12 cellular contexts compared by ENCODE assay signal in genomic region chr19:49912965-49913685, GRCh38. TPM values are rescaled to one million over a fixed set of nuclear protein-coding genes. Genes with fewer than 3 reads are reported as not detected.
DNase-seq lines count a peak whose midpoint lies in the region; ATAC-seq, FAIRE-seq and TF ChIP-seq lines count a peak whose summit lies in the region.
"Had no signal": no experiment of that assay in that cellular context is flagged by ENCODE, and none has a peak within 500 bp of the region (broad histone marks: within the 10 kb centered on the region; RNA-seq: fewer than 3 reads in every experiment).

No MANE protein-coding gene starts in this region.

- H2BK120ac ChIP-seq in H1 (replicated peaks; ENCODE audit: low read depth, low read length), result no peak overlapping the region

- H3K4me1 Mint-ChIP-seq in T-helper 1 cell treated with Interleukin-12 subunit alpha and Interleukin-12 subunit beta and Interleukin-4 antibody, amounts not matched to agents 30 μg/mL and 1 μg/mL, for 36 hours (ENCODE audit: low read depth), result peaks cover 36% of the 10 kb centered on the region

- no peaks in the 10 kb centered on the region for H3F3A ChIP-seq in Loucy (ENCODE audit: low read depth)

- peaks cover 49% of the 10 kb centered on the region for H3K36me3 Mint-ChIP-seq in T-helper 1 cell treated with Interleukin-12 subunit alpha and Interleukin-12 subunit beta and Interleukin-4 antibody, amounts not matched to agents 30 μg/mL and 1 μg/mL, for 36 hours (ENCODE audit: low read depth)

- H3K79me1 ChIP-seq in H1 (ENCODE audit: low read depth, low read length), result peaks cover 13% of the 10 kb centered on the region

- no peak overlapping the region for H2BK20ac ChIP-seq in H1 (ENCODE audit: low read length)

- H2AFZ ChIP-seq in Loucy (ENCODE audit: low read length) (no peak overlapping the region), H1 (ENCODE audit: low read length) (no peak overlapping the region)

- peaks cover 6% of the 10 kb centered on the region for H3K4me1 ChIP-seq in Loucy (ENCODE audit: insufficient read depth, low read length, poor library complexity, severe bottlenecking)
- H3K4me1 ChIP-seq in H1 (replicated peaks in 1 of 4; ENCODE audit: control insufficient read depth in 3 of 4, insufficient read depth in 4 of 4, low read length in 3 of 4), result peaks cover 0 to under 1% (median 0%) of the 10 kb centered on the region in 4 experiments; a peak in 1 of 7 replicates
- H3K4me1 ChIP-seq: HAP-1 had no signal

- 87% methylated on average over 21 of the region's 21 CpGs; no CpG with 5 or more reads in 1 of the 2 experiments for WGBS in H1 (ENCODE audit: extremely low coverage in 1 of 2, insufficient coverage in 1 of 2, insufficient read length in 1 of 2, insufficient replicate concordance in 2 of 2, low coverage in 1 of 2, low lambda C conversion rate in 2 of 2, missing lambda C conversion rate in 1 of 2), 2 experiments

- H4K91ac ChIP-seq in H1 (replicated peaks; ENCODE audit: insufficient read length, low read length), result no peak overlapping the region

- H3K56ac ChIP-seq in H1 (replicated peaks; ENCODE audit: insufficient read length, low read depth, low read length), result no peak overlapping the region

- TF ChIP-seq CTCF in Loucy (conservative IDR thresholded peaks at IDR 0.05; ENCODE audit: low read length) (peak; percentile 19; the same call in 1 of the 2 replicates), H1 (IDR thresholded peaks at IDR 0.05; ENCODE audit: control extremely low read depth in 1 of 3, insufficient read depth in 1 of 3, low read depth in 1 of 3, low read length in 3 of 3) (peak; percentile 42 to 71 (median 62)), retinal pigment epithelial cell (conservative IDR thresholded peaks at IDR 0.05; ENCODE audit: low read depth, low read length) (peak; percentile 8)

- FAIRE-seq in H1 (lab: Jason Lieb, UNC), result no peak
- FAIRE-seq: islet of Langerhans had no signal

- H3K79me2 ChIP-seq in Loucy (ENCODE audit: insufficient read depth, low read length) (peaks cover 89% of the 10 kb centered on the region), H1 (ENCODE audit: control insufficient read depth in 1 of 2, insufficient read depth in 2 of 2, low read length in 2 of 2) (peaks cover 0 to 63% of the 10 kb centered on the region in 2 experiments; a peak in 2 of 4 replicates)

- H3K4me2 ChIP-seq in Loucy (ENCODE audit: low read depth, low read length, poor library complexity, severe bottlenecking), result no peak overlapping the region
- no peak overlapping the region for H3K4me2 ChIP-seq in H1 (ENCODE audit: insufficient read depth in 1 of 2, low read depth in 2 of 2, low read length in 2 of 2)

- no peak overlapping the region for H2AK5ac ChIP-seq in H1 (ENCODE audit: low read depth, low read length)

- peaks cover 86% of the 10 kb centered on the region; the same call in 1 of the 2 replicates for H3K36me3 ChIP-seq in Loucy (ENCODE audit: insufficient read depth, low read length)
- peaks cover 24 to 48% (median 40%) of the 10 kb centered on the region in 4 experiments; a peak in 7 of 8 replicates for H3K36me3 ChIP-seq in H1 (ENCODE audit: control insufficient read depth in 2 of 4, insufficient read depth in 4 of 4, low read length in 3 of 4)

- DNase-seq in T-helper 1 cell (no peak), H1 (ENCODE audit: low read depth in 1 of 2, low spot score in 2 of 2) (peak in 1 of 2 experiments; percentile 63), retinal pigment epithelial cell (ENCODE audit: low read depth) (no peak)
- DNase-seq: NCI-H2081 treated with DMSO at 0.1 percent for 48 hours had no signal

- H3K9ac ChIP-seq in Loucy (ENCODE audit: low read depth, low read length, poor library complexity, severe bottlenecking), result no peak overlapping the region
- no peak overlapping the region for H3K9ac ChIP-seq in H1 (replicated peaks in 1 of 4; ENCODE audit: extremely low read depth in 1 of 4, low read depth in 3 of 4, low read length in 3 of 4)

- no peaks in the 10 kb centered on the region for H3K9me3 Mint-ChIP-seq in T-helper 1 cell treated with Interleukin-12 subunit alpha and Interleukin-12 subunit beta and Interleukin-4 antibody, amounts not matched to agents 30 μg/mL and 1 μg/mL, for 36 hours

- peak overlapping the region; percentile 43 for H3K27ac Mint-ChIP-seq in T-helper 1 cell treated with Interleukin-12 subunit alpha and Interleukin-12 subunit beta and Interleukin-4 antibody, amounts not matched to agents 30 μg/mL and 1 μg/mL, for 36 hours

- H4K20me1 ChIP-seq in Loucy (ENCODE audit: insufficient read depth, low read length, poor library complexity, severe bottlenecking) (peaks cover 87% of the 10 kb centered on the region), H1 (replicated peaks in 1 of 2; ENCODE audit: control insufficient read depth in 1 of 2, insufficient read depth in 2 of 2, low read length in 2 of 2) (peaks cover 44 to 54% of the 10 kb centered on the region in 2 experiments)

- H3K4ac ChIP-seq in H1 (replicated peaks; ENCODE audit: insufficient read length, low read depth, low read length), result no peak overlapping the region

- H3K27me3 Mint-ChIP-seq in T-helper 1 cell treated with Interleukin-12 subunit alpha and Interleukin-12 subunit beta and Interleukin-4 antibody, amounts not matched to agents 30 μg/mL and 1 μg/mL, for 36 hours (ENCODE audit: low read depth), result no peaks in the 10 kb centered on the region

- no peak overlapping the region for H3K23ac ChIP-seq in H1 (ENCODE audit: insufficient read length)

- H3K27ac ChIP-seq in H1 (ENCODE audit: low read depth, low read length), result no peak overlapping the region
- H3K27ac ChIP-seq: 22Rv1 had no signal

- H3K27me3 ChIP-seq in Loucy (ENCODE audit: insufficient read depth, low read length, poor library complexity, severe bottlenecking) (no peaks in the 10 kb centered on the region), H1 (replicated peaks in 1 of 4; ENCODE audit: control insufficient read depth in 3 of 4, extremely low read depth in 1 of 4, insufficient read depth in 3 of 4, low read length in 3 of 4) (no peaks in the 10 kb centered on the region; a peak in 1 of 7 replicates)

- peak; percentile 25 to 45; a peak in 3 of 4 replicates for TF ChIP-seq RAD21 in H1 (IDR thresholded peaks at IDR 0.05 in 1 of 2, conservative IDR thresholded peaks at IDR 0.05 in 1 of 2; ENCODE audit: low read depth in 2 of 2, low read length in 2 of 2)

- H3K9me3 ChIP-seq in Loucy (ENCODE audit: insufficient read depth, low read depth, low read length) (no peaks in the 10 kb centered on the region), H1 (ENCODE audit: insufficient read depth in 2 of 2, low read depth in 1 of 2, low read length in 1 of 2) (no peaks in the 10 kb centered on the region)
- H3K9me3 ChIP-seq: HAP-1 had no signal

- H2BK5ac ChIP-seq in H1 (ENCODE audit: low read depth, low read length), result no peak overlapping the region

- H3K9me2 ChIP-seq in Loucy (replicated peaks; ENCODE audit: low read depth, low read length), result no peaks in the 10 kb centered on the region

- POLR2A ChIA-PET in H1 (lab: Charles Lee; ENCODE audit: partially characterized antibody), result interaction anchor here (0.7 to 19.2 kb wide), 6 partner anchors 11 to 362 kb away, joined by 3 to 373 read pairs (median 4); partner anchors contain the start of genes AKT1S1, ATF5, NUP62 and TBC1D17

- CTCF ChIA-PET in H1 (lab: Charles Lee; ENCODE audit: partially characterized antibody), result interaction anchor here (0.7 to 3.0 kb wide), 17 partner anchors 8 to 223 kb away, joined by 3 to 18 read pairs (median 4); partner anchors contain the start of gene ATF5

- H2BK15ac ChIP-seq in H1 (ENCODE audit: low read length), result no peak overlapping the region

- no peaks in the 10 kb centered on the region for H3K23me2 ChIP-seq in H1 (ENCODE audit: low read depth, low read length)

- H3K18ac ChIP-seq in H1 (ENCODE audit: extremely low read depth, low read length), result no peak overlapping the region

- no peak for TF ChIP-seq EP300 in H1 (IDR thresholded peaks at IDR 0.05; ENCODE audit: borderline replicate concordance in 1 of 2, low read depth in 2 of 2, low read length in 2 of 2)

- H3K4me3 ChIP-seq in Loucy (ENCODE audit: low read length, poor library complexity, severe bottlenecking), result no peak overlapping the region
- H3K4me3 ChIP-seq in H1 (ENCODE audit: extremely low read depth in 1 of 4, insufficient read depth in 2 of 4, low read depth in 3 of 4, low read length in 4 of 4), result no peak overlapping the region
- no peak overlapping the region for H3K4me3 ChIP-seq in retinal pigment epithelial cell (ENCODE audit: low read length)
- H3K4me3 ChIP-seq: HAP-1 had no signal

- no peak overlapping the region for H3K14ac ChIP-seq in H1 (ENCODE audit: insufficient read length)

- TF ChIP-seq POLR2A in H1 (IDR thresholded peaks at IDR 0.05; ENCODE audit: control extremely low read depth in 1 of 2, low read depth in 2 of 2, low read length in 2 of 2), result no peak

- no peak for ATAC-seq in HG03280 (IDR thresholded peaks at IDR 0.05; ENCODE audit: unreplicated experiment)
- ATAC-seq in HG02884 (IDR thresholded peaks at IDR 0.05; ENCODE audit: unreplicated experiment), result no peak
- no peak for ATAC-seq in GM21576 (IDR thresholded peaks at IDR 0.05; ENCODE audit: unreplicated experiment)

- no peak overlapping the region for H2BK12ac ChIP-seq in H1 (ENCODE audit: low read depth, low read length)

- no peak overlapping the region for H3K4me3 Mint-ChIP-seq in T-helper 1 cell treated with Interleukin-12 subunit alpha and Interleukin-12 subunit beta and Interleukin-4 antibody, amounts not matched to agents 30 μg/mL and 1 μg/mL, for 36 hours

- no peak overlapping the region for H4K5ac ChIP-seq in H1 (ENCODE audit: insufficient read length, low read depth, low read length)

- no peak overlapping the region for H4K8ac ChIP-seq in H1 (ENCODE audit: extremely low read depth, insufficient read depth, low read length)

RNA-seq across cellular contexts. Expression of gene ATF5, which starts 15.9 kb away (rescaled TPM):
- total RNA-seq in H1 (2021; fragmentation: NEBNext Ultra II Directional; extraction: Animal tissue kit (Norgen Biotek cat#: 25700)), result 13.1 TPM in 2 replicates
- polyA plus RNA-seq in H1 (2011; rRNA removed), result 6.2 and 25.0 TPM in 2 replicates
- 14.2 TPM for polyA plus RNA-seq in H1 (2011; cell fraction: cytosol; rRNA removed)
- 11.7 TPM for polyA plus RNA-seq in H1 (2011; cell fraction: nucleus; rRNA removed)
- 8.1 to 13.9 TPM (median 12.5 TPM) in 4 replicates for polyA plus RNA-seq in H1 (2012, experiment 1 of 2)
- 11.9 TPM for polyA plus RNA-seq in H1 (2012, experiment 2 of 2)
- 10.9 TPM for polyA plus RNA-seq in H1 (2013, experiment 1 of 2)
- 10.2 TPM for polyA plus RNA-seq in H1 (2013, experiment 2 of 2)
- polyA minus RNA-seq in H1 (2011; rRNA and poly(A)+ RNA removed), result 0.83 and 1.7 TPM in 2 replicates
- polyA minus RNA-seq in H1 (2011; cell fraction: cytosol; rRNA and poly(A)+ RNA removed), result 4.8 TPM
- polyA minus RNA-seq in H1 (2011; cell fraction: nucleus; rRNA and poly(A)+ RNA removed), result 3.0 TPM

RNA-seq across cellular contexts. Expression of gene NUP62, which starts 16.2 kb away (rescaled TPM):
- total RNA-seq in H1 (2021; fragmentation: NEBNext Ultra II Directional; extraction: Animal tissue kit (Norgen Biotek cat#: 25700)), result 106 and 107 TPM in 2 replicates
- 50.0 and 60.0 TPM in 2 replicates for polyA plus RNA-seq in H1 (2011; rRNA removed)
- polyA plus RNA-seq in H1 (2011; cell fraction: cytosol; rRNA removed), result 38.7 TPM
- 35.8 TPM for polyA plus RNA-seq in H1 (2011; cell fraction: nucleus; rRNA removed)
- polyA plus RNA-seq in H1 (2012, experiment 1 of 2), result 56.0 to 96.8 TPM (median 85.0 TPM) in 4 replicates
- 58.7 TPM for polyA plus RNA-seq in H1 (2012, experiment 2 of 2)
- 65.6 TPM for polyA plus RNA-seq in H1 (2013, experiment 1 of 2)
- 65.7 TPM for polyA plus RNA-seq in H1 (2013, experiment 2 of 2)
- polyA minus RNA-seq in H1 (2011; rRNA and poly(A)+ RNA removed), result 24.9 and 28.6 TPM in 2 replicates
- 32.0 TPM for polyA minus RNA-seq in H1 (2011; cell fraction: cytosol; rRNA and poly(A)+ RNA removed)
- 29.1 TPM for polyA minus RNA-seq in H1 (2011; cell fraction: nucleus; rRNA and poly(A)+ RNA removed)

RNA-seq across cellular contexts. Expression of gene IL4I1, which starts 16.4 kb away (rescaled TPM):
- total RNA-seq in H1 (2021; fragmentation: NEBNext Ultra II Directional; extraction: Animal tissue kit (Norgen Biotek cat#: 25700)), result 0.67 and 0.76 TPM in 2 replicates
- polyA plus RNA-seq in H1 (2011; rRNA removed), result 0.30 and 0.41 TPM in 2 replicates
- 0.37 TPM for polyA plus RNA-seq in H1 (2011; cell fraction: cytosol; rRNA removed)
- polyA plus RNA-seq in H1 (2011; cell fraction: nucleus; rRNA removed), result 0.74 TPM
- polyA plus RNA-seq in H1 (2012, experiment 1 of 2), result 0.21 to 0.86 TPM (median 0.43 TPM) in 3 of 4 replicates, not detected in the other
- polyA plus RNA-seq in H1 (2012, experiment 2 of 2), result not detected
- polyA plus RNA-seq in H1 (2013, experiment 1 of 2), result 0.36 TPM
- polyA plus RNA-seq in H1 (2013, experiment 2 of 2), result 0.52 TPM
- 0.15 and 0.54 TPM in 2 replicates for polyA minus RNA-seq in H1 (2011; rRNA and poly(A)+ RNA removed)
- polyA minus RNA-seq in H1 (2011; cell fraction: cytosol; rRNA and poly(A)+ RNA removed), result 0.95 TPM
- polyA minus RNA-seq in H1 (2011; cell fraction: nucleus; rRNA and poly(A)+ RNA removed), result 1.4 TPM

RNA-seq across cellular contexts. Expression of gene TBC1D17, which starts 35.6 kb away (rescaled TPM):
- total RNA-seq in H1 (2021; fragmentation: NEBNext Ultra II Directional; extraction: Animal tissue kit (Norgen Biotek cat#: 25700)), result 44.9 and 47.6 TPM in 2 replicates
- polyA plus RNA-seq in H1 (2011; rRNA removed), result 30.3 and 53.7 TPM in 2 replicates
- 23.2 TPM for polyA plus RNA-seq in H1 (2011; cell fraction: cytosol; rRNA removed)
- polyA plus RNA-seq in H1 (2011; cell fraction: nucleus; rRNA removed), result 73.8 TPM
- 41.7 to 47.2 TPM (median 43.5 TPM) in 4 replicates for polyA plus RNA-seq in H1 (2012, experiment 1 of 2)
- 52.8 TPM for polyA plus RNA-seq in H1 (2012, experiment 2 of 2)
- 34.8 TPM for polyA plus RNA-seq in H1 (2013, experiment 1 of 2)
- polyA plus RNA-seq in H1 (2013, experiment 2 of 2), result 35.2 TPM
- polyA minus RNA-seq in H1 (2011; rRNA and poly(A)+ RNA removed), result 24.6 and 29.7 TPM in 2 replicates
- polyA minus RNA-seq in H1 (2011; cell fraction: cytosol; rRNA and poly(A)+ RNA removed), result 27.0 TPM
- 27.3 TPM for polyA minus RNA-seq in H1 (2011; cell fraction: nucleus; rRNA and poly(A)+ RNA removed)

RNA-seq across cellular contexts. Expression of gene AKT1S1, which starts 36.0 kb away (rescaled TPM):
- 45.9 and 46.7 TPM in 2 replicates for total RNA-seq in H1 (2021; fragmentation: NEBNext Ultra II Directional; extraction: Animal tissue kit (Norgen Biotek cat#: 25700))
- polyA plus RNA-seq in H1 (2011; rRNA removed), result 40.7 and 73.3 TPM in 2 replicates
- 38.3 TPM for polyA plus RNA-seq in H1 (2011; cell fraction: cytosol; rRNA removed)
- polyA plus RNA-seq in H1 (2011; cell fraction: nucleus; rRNA removed), result 48.5 TPM
- 33.7 to 44.3 TPM (median 42.7 TPM) in 4 replicates for polyA plus RNA-seq in H1 (2012, experiment 1 of 2)
- 47.7 TPM for polyA plus RNA-seq in H1 (2012, experiment 2 of 2)
- polyA plus RNA-seq in H1 (2013, experiment 1 of 2), result 52.8 TPM
- 54.7 TPM for polyA plus RNA-seq in H1 (2013, experiment 2 of 2)
- polyA minus RNA-seq in H1 (2011; rRNA and poly(A)+ RNA removed), result 10.9 and 14.9 TPM in 2 replicates
- polyA minus RNA-seq in H1 (2011; cell fraction: cytosol; rRNA and poly(A)+ RNA removed), result 26.5 TPM
- polyA minus RNA-seq in H1 (2011; cell fraction: nucleus; rRNA and poly(A)+ RNA removed), result 26.0 TPM

Comparison
In these comparisons a context has a peak if more than half of its experiments do, and no peak if none do; other contexts are left out.
1. CTCF ChIP-seq: peak in every context shown above with its lines; median percentile 62 in H1; 19 in Loucy; 8 in retinal pigment epithelial cell.